Comparison of ENCODE assay signal across 18 cellular contexts in the genomic region with DNA sequence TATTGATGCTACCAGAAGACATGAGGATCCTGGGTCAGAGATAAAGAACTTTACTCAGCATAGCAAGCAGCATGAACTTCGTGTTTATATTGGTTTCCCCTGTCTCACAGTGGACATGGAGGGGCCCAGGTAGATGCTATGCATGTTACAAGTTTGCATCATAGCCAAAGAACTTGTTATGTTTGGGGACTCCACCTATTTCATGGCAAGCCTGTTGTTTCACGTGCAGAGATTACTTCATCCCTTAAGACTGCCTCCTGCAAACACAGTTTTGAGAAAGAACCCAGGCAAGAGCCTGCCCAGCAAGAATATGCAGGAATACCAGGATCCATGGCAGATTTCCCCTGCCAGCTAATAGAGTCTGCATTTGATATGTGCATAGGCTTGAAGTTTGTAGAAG.
A peak's percentile ranks its signal among the peaks of the same experiment; 100 is the strongest.
DNase-seq lines count a peak whose midpoint lies in the region; ATAC-seq, FAIRE-seq and TF ChIP-seq lines count a peak whose summit lies in the region.
"Had no signal": no experiment of that assay in that cellular context is flagged by ENCODE, and none has a peak within 500 bp of the region (broad histone marks: within the 10 kb centered on the region; RNA-seq: fewer than 3 reads in every experiment).

No MANE protein-coding gene starts in this region.

- no peak overlapping the region for H3K27ac Mint-ChIP-seq in CD8-positive, alpha-beta T cell
- H3K27ac Mint-ChIP-seq: CD4-positive, alpha-beta T cell had no signal

- H3K4me2 ChIP-seq in HepG2 (ENCODE audit: low read depth, low read length), result no peak overlapping the region
- H3K4me2 ChIP-seq: A549 had no signal

- POLR2A ChIA-PET in HepG2 (lab: Yijun Ruan, JAX), result interaction anchor here (2.5 kb wide), 1 partner anchor 22 kb away, joined by 11 read pairs; no protein-coding TSS in a partner anchor
- POLR2A ChIA-PET in CD8-positive, alpha-beta T cell (lab: Charles Lee), result interaction anchor here (0.6 to 1.4 kb wide), 2 partner anchors 10 to 26 kb away, joined by 4 read pairs; no protein-coding TSS in a partner anchor

- 58% methylated on average over 2 of the region's 2 CpGs for WGBS in HepG2 (ENCODE audit: low lambda C conversion rate)
- WGBS in right lobe of liver (ENCODE audit: insufficient coverage, low coverage, low lambda C conversion rate, missing lambda C conversion rate), result 79% methylated on average over 2 of the region's 2 CpGs

- in situ Hi-C loops in HepG2 (cut with HindIII; ENCODE audit: extremely low pct_ligation_motif_present, low pct_unique_long_range_greater_than_20kb), result no loop called here

- no peak overlapping the region for H2AFZ ChIP-seq in HepG2 (ENCODE audit: low read length)

- H3K9ac ChIP-seq in HepG2 (ENCODE audit: insufficient read depth, low read depth, low read length), result no peak overlapping the region

- H3K79me2 ChIP-seq in HepG2 (ENCODE audit: insufficient read depth, low read length), result no peaks in the 10 kb centered on the region

- TF ChIP-seq POLR2A in HepG2 (IDR thresholded peaks at IDR 0.05; ENCODE audit: insufficient read depth in 1 of 2, low read depth in 2 of 2, low read length in 2 of 2) (no peak), right lobe of liver (IDR thresholded peaks at IDR 0.05) (no peak)

- H3K27ac ChIP-seq in HepG2 (ENCODE audit: extremely low read length, insufficient read depth, low read length) (peak overlapping the region; percentile 53), right lobe of liver (no peak overlapping the region), tibial artery (peak overlapping the region; percentile 68 to 81)
- no peak overlapping the region for H3K27ac ChIP-seq in CD8-positive, alpha-beta T cell (ENCODE audit: low read depth, low read length)
- H3K27ac ChIP-seq: 22Rv1, A549, C4-2B had no signal

- no peak for TF ChIP-seq RAD21 in HepG2 (CRISPR knock-in tag; IDR thresholded peaks at IDR 0.05)

- CTCF ChIA-PET in HepG2 (lab: Yijun Ruan, JAX; ENCODE audit: low intra/inter-chr PET ratio, low total read pairs), result no interaction called here
- CTCF ChIA-PET in CD8-positive, alpha-beta T cell (lab: Charles Lee), result interaction anchor here (1.1 kb wide), 1 partner anchor 127 kb away, joined by 3 read pairs; no protein-coding TSS in a partner anchor

- no peak for TF ChIP-seq EP300 in HepG2 (IDR thresholded peaks at IDR 0.05; ENCODE audit: low read depth in 2 of 2, low read length in 2 of 2)
- no peak for TF ChIP-seq EP300 in HepG2 (CRISPR knock-in tag; IDR thresholded peaks at IDR 0.05; ENCODE audit: borderline replicate concordance)

- no peaks in the 10 kb centered on the region for H3K9me3 Mint-ChIP-seq in CD8-positive, alpha-beta T cell
- H3K9me3 Mint-ChIP-seq: CD4-positive, alpha-beta T cell; H9 had no signal

- no peaks in the 10 kb centered on the region for H3K4me1 Mint-ChIP-seq in CD8-positive, alpha-beta T cell (ENCODE audit: low read depth)

- no peak overlapping the region for H3K4me3 ChIP-seq in HepG2 (replicated peaks in 1 of 3; ENCODE audit: insufficient read depth in 1 of 3, low read depth in 2 of 3, low read length in 3 of 3)
- no peak overlapping the region for H3K4me3 ChIP-seq in right lobe of liver
- no peak overlapping the region for H3K4me3 ChIP-seq in tibial artery
- H3K4me3 ChIP-seq in CD8-positive, alpha-beta T cell (ENCODE audit: low read depth, low read length), result no peak overlapping the region
- H3K4me3 ChIP-seq: A549 had no signal

- H3K27me3 ChIP-seq in HepG2 (ENCODE audit: control insufficient read depth in 1 of 2, insufficient read depth in 2 of 2, low read length in 2 of 2) (no peaks in the 10 kb centered on the region), right lobe of liver (no peaks in the 10 kb centered on the region), tibial artery (no peaks in the 10 kb centered on the region)
- no peaks in the 10 kb centered on the region for H3K27me3 ChIP-seq in CD8-positive, alpha-beta T cell (ENCODE audit: insufficient read depth, low read length)

- DNase-seq in HepG2 (ENCODE audit: low spot score) (peak; percentile 5), right lobe of liver (no peak), tibial artery (no peak)
- no peak for DNase-seq in CD8-positive, alpha-beta T cell
- no peak for DNase-seq in stimulated activated naive CD4-positive, alpha-beta T cell treated with Interleukin-2 at 50 U/mL for 16 hours (lab: John Stamatoyannopoulos, UW)
- DNase-seq: AML-193; Calu3; CD4-positive, alpha-beta T cell; DMS79 treated with DMSO at 0.1 percent for 48 hours; GF-D8; H9 had no signal

- intact Hi-C loops in HepG2 (cut with micrococcal nuclease; ENCODE audit: unreplicated experiment) (loop anchor here (5.0 kb wide), 2 partner anchors 41 to 126 kb away; a partner anchor contains a TSS), right lobe of liver (cut with DNase I) (no loop called here), tibial artery (cut with DNase I; ENCODE audit: low total_unique reads) (no loop called here)
- intact Hi-C loops in CD8-positive, alpha-beta T cell (cut with DNase I, micrococcal nuclease), result no loop called here

- H4K20me1 ChIP-seq in HepG2 (ENCODE audit: insufficient read depth, low read length), result no peaks in the 10 kb centered on the region

- H3K4me1 ChIP-seq in HepG2 (ENCODE audit: insufficient read depth, low read length), result peaks cover 29% of the 10 kb centered on the region
- H3K4me1 ChIP-seq in right lobe of liver, result peaks cover 0 to 18% (median 5%) of the 10 kb centered on the region in 4 donors
- peaks cover 0 to 89% (median 56%) of the 10 kb centered on the region in 4 donors for H3K4me1 ChIP-seq in tibial artery
- no peaks in the 10 kb centered on the region for H3K4me1 ChIP-seq in CD8-positive, alpha-beta T cell (ENCODE audit: insufficient read depth, low read length)
- H3K4me1 ChIP-seq: A549 had no signal

- no TSS peak for BruUV-seq in HepG2 (replicated peaks; lab: Mats Ljungman, UMichigan)

- FAIRE-seq in HepG2 (lab: Jason Lieb, UNC), result no peak
- FAIRE-seq: A549, GM19239, H1 had no signal

- no peak for TF ChIP-seq CTCF in HepG2 (CRISPR knock-in tag; IDR thresholded peaks at IDR 0.05)
- no peak for TF ChIP-seq CTCF in right lobe of liver (IDR thresholded peaks at IDR 0.05)
- no peak for TF ChIP-seq CTCF in tibial artery (IDR thresholded peaks at IDR 0.05)
- no peak for TF ChIP-seq CTCF in CD8-positive, alpha-beta T cell (IDR thresholded peaks at IDR 0.05)

- no peaks in the 10 kb centered on the region for H3K27me3 Mint-ChIP-seq in CD8-positive, alpha-beta T cell (ENCODE audit: low read depth)
- H3K27me3 Mint-ChIP-seq: CD4-positive, alpha-beta T cell had no signal

- ATAC-seq in HepG2, result peak; percentile 18
- no peak for ATAC-seq in right lobe of liver
- ATAC-seq in esophagus mucosa, result peak; percentile 62
- ATAC-seq in CD8-positive, alpha-beta T cell, result no peak
- ATAC-seq in GM18867 (IDR thresholded peaks at IDR 0.05; ENCODE audit: unreplicated experiment), result no peak
- ATAC-seq: A549 had no signal

- H3K9me3 ChIP-seq in HepG2 (ENCODE audit: low read length), result no peaks in the 10 kb centered on the region
- H3K9me3 ChIP-seq in right lobe of liver, result no peaks in the 10 kb centered on the region
- H3K9me3 ChIP-seq in tibial artery, result no peaks in the 10 kb centered on the region
- no peaks in the 10 kb centered on the region for H3K9me3 ChIP-seq in CD8-positive, alpha-beta T cell (ENCODE audit: low read length)
- H3K9me3 ChIP-seq: A549 had no signal

- H3K36me3 ChIP-seq in HepG2 (replicated peaks in 1 of 2; ENCODE audit: control insufficient read depth in 1 of 2, insufficient read depth in 2 of 2, low read length in 2 of 2), result peaks cover 8 to 35% of the 10 kb centered on the region in 2 experiments; a peak in 4 of 5 replicates
- H3K36me3 ChIP-seq in right lobe of liver, result peaks cover 0 to 33% (median 11%) of the 10 kb centered on the region in 4 donors
- H3K36me3 ChIP-seq in tibial artery, result peaks cover 17 to 34% (median 32%) of the 10 kb centered on the region in 3 donors
- peaks cover 16% of the 10 kb centered on the region for H3K36me3 ChIP-seq in CD8-positive, alpha-beta T cell (ENCODE audit: insufficient read depth, low read length)

- no peak overlapping the region for H3K4me3 Mint-ChIP-seq in CD8-positive, alpha-beta T cell
- H3K4me3 Mint-ChIP-seq: CD4-positive, alpha-beta T cell; H9 had no signal

- peaks cover 63% of the 10 kb centered on the region for H3K36me3 Mint-ChIP-seq in CD8-positive, alpha-beta T cell

TF ChIP-seq in HepG2, 621 proteins besides CTCF, POLR2A, EP300 and RAD21 (continues in another document):
- no peak for TF ChIP-seq ZNF839 (CRISPR knock-in tag; IDR thresholded peaks at IDR 0.05; ENCODE audit: borderline replicate concordance)
- TF ChIP-seq HOXD1 (CRISPR knock-in tag; IDR thresholded peaks at IDR 0.05), result no peak
- no peak for TF ChIP-seq RFX5 (IDR thresholded peaks at IDR 0.05; ENCODE audit: low read depth, low read length)
- TF ChIP-seq, protein P1, sequence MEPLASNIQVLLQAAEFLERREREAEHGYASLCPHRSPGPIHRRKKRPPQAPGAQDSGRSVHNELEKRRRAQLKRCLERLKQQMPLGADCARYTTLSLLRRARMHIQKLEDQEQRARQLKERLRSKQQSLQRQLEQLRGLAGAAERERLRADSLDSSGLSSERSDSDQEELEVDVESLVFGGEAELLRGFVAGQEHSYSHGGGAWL (CRISPR knock-in tag; IDR thresholded peaks at IDR 0.05), result no peak
- TF ChIP-seq, protein P2, sequence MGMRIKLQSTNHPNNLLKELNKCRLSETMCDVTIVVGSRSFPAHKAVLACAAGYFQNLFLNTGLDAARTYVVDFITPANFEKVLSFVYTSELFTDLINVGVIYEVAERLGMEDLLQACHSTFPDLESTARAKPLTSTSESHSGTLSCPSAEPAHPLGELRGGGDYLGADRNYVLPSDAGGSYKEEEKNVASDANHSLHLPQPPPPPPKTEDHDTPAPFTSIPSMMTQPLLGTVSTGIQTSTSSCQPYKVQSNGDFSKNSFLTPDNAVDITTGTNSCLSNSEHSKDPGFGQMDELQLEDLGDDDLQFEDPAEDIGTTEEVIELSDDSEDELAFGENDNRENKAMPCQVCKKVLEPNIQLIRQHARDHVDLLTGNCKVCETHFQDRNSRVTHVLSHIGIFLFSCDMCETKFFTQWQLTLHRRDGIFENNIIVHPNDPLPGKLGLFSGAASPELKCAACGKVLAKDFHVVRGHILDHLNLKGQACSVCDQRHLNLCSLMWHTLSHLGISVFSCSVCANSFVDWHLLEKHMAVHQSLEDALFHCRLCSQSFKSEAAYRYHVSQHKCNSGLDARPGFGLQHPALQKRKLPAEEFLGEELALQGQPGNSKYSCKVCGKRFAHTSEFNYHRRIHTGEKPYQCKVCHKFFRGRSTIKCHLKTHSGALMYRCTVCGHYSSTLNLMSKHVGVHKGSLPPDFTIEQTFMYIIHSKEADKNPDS (CRISPR knock-in tag; IDR thresholded peaks at IDR 0.05), result no peak
- no peak for TF ChIP-seq KDM4B (CRISPR knock-in tag; IDR thresholded peaks at IDR 0.05)
- TF ChIP-seq ARNT2 (CRISPR knock-in tag; IDR thresholded peaks at IDR 0.05; ENCODE audit: low read depth), result no peak
- TF ChIP-seq CBX2 (IDR thresholded peaks at IDR 0.05; ENCODE audit: low read depth, low read length), result no peak
- no peak for TF ChIP-seq CBX2 (CRISPR knock-in tag; IDR thresholded peaks at IDR 0.05; ENCODE audit: low read depth)
- no peak for TF ChIP-seq NFE2L1 (CRISPR knock-in tag; IDR thresholded peaks at IDR 0.05; ENCODE audit: borderline replicate concordance)
- no peak for TF ChIP-seq ZFYVE20 (CRISPR knock-in tag; IDR thresholded peaks at IDR 0.05; ENCODE audit: borderline replicate concordance, low read depth)
- TF ChIP-seq ZNF260 (CRISPR knock-in tag; IDR thresholded peaks at IDR 0.05; ENCODE audit: borderline replicate concordance, low read depth), result no peak

Comparison
In these comparisons a context has a peak if more than half of its experiments do, and no peak if none do; other contexts are left out.
1. ATAC-seq: peak in HepG2 (single experiment) and esophagus mucosa (single experiment); none in right lobe of liver (0 of 4), CD8-positive, alpha-beta T cell (single experiment) and GM18867 (single experiment).
2. H3K27ac ChIP-seq: peak in HepG2 (single experiment) and tibial artery (2 of 2); none in right lobe of liver (0 of 3) and CD8-positive, alpha-beta T cell (single experiment).